Comparison of ENCODE assay signal across 31 cellular contexts in the genomic region with DNA sequence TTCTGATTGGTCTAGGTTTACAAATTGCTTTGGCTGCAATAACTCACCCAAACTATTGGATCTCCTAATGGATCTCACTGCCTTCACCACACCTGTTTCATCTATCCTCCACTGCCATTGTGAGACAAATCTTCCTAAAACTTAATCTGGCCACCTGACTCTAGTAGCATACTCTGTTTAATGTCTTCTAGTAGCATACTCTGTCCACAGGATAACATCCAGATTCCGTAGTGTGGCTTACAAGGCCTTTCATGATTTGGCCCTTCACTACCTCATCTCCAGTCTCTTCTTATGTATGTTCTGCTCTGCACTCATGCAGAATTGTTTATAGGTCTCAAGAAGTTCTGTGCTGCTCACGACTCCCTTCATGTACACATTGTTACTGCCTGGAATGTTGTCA.
"Had no signal": no experiment of that assay in that cellular context is flagged by ENCODE, and none has a peak within 500 bp of the region (broad histone marks: within the 10 kb centered on the region; RNA-seq: fewer than 3 reads in every experiment).

No MANE protein-coding gene starts in this region.

- H3K9me3 Mint-ChIP-seq: naive thymus-derived CD8-positive, alpha-beta T cell; natural killer cell treated with Interleukin-12 subunit alpha and Interleukin-12 subunit beta and Interleukin-15 and Interleukin-18, amount 100 ng/mL, for 72 hours; neural crest cell; stimulated activated naive CD8-positive, alpha-beta T cell treated with anti-CD3 and anti-CD28 coated beads, Interleukin-15, amount 100 ng/mL, for 72 hours had no signal

- H3K27me3 ChIP-seq: neutrophil, pancreas, right lobe of liver, spleen, suprapubic skin, testis, tibial nerve, upper lobe of right lung, uterus had no signal

- H3K9me3 ChIP-seq: neutrophil, pancreas, psoas muscle, right lobe of liver, spleen, suprapubic skin, testis, tibial nerve, upper lobe of right lung, uterus had no signal

- H3K36me3 Mint-ChIP-seq: naive B cell; natural killer cell treated with Interleukin-12 subunit alpha and Interleukin-12 subunit beta and Interleukin-15 and Interleukin-18, amount 100 ng/mL, for 72 hours; stimulated activated memory B cell treated with anti-CD40 and anti-IgM and Interleukin-4, amounts not matched to agents 10 μg/mL and 1 μg/mL and 100 μg/mL, for 72 hours; type B pancreatic cell had no signal

- H3K4me3 Mint-ChIP-seq: naive B cell; naive thymus-derived CD8-positive, alpha-beta T cell; natural killer cell treated with Interleukin-12 subunit alpha and Interleukin-12 subunit beta and Interleukin-15 and Interleukin-18, amount 100 ng/mL, for 72 hours; nephron progenitor cell; neural crest cell; stimulated activated memory B cell treated with anti-CD40 and anti-IgM and Interleukin-4, amounts not matched to agents 10 μg/mL and 1 μg/mL and 100 μg/mL, for 72 hours; stimulated activated naive CD8-positive, alpha-beta T cell treated with anti-CD3 and anti-CD28 coated beads, Interleukin-15, amount 100 ng/mL, for 72 hours; type B pancreatic cell had no signal

- ATAC-seq: naive thymus-derived CD8-positive, alpha-beta T cell; pancreas; psoas muscle; right cardiac atrium; stimulated activated memory B cell treated with anti-CD40 and anti-IgM and Interleukin-4, amounts not matched to agents 10 μg/mL and 1 μg/mL and 100 μg/mL, for 72 hours; stimulated activated naive CD8-positive, alpha-beta T cell treated with anti-CD3 and anti-CD28 coated beads, Interleukin-15, amount 100 ng/mL, for 72 hours; stimulated activated naive CD8-positive, alpha-beta T cell treated with anti-CD3 and anti-CD28 coated beads, Interleukin-15, Interleukin-2, amounts not matched to agents 100 U/mL and 50 U/mL, for 24 hours had no signal

- H3K36me3 ChIP-seq: neutrophil, pancreas, suprapubic skin, tibial nerve, upper lobe of right lung, uterus had no signal

- H3K4me1 Mint-ChIP-seq: nephron progenitor cell; neural crest cell; stimulated activated naive CD8-positive, alpha-beta T cell treated with anti-CD3 and anti-CD28 coated beads, Interleukin-15, amount 100 ng/mL, for 72 hours had no signal

- H3K4me3 ChIP-seq: pancreas, psoas muscle, right lobe of liver, skin epidermis, smooth muscle cell, spleen, suprapubic skin, testis, tibial nerve, upper lobe of right lung, uterus had no signal

- H3K27me3 Mint-ChIP-seq: naive B cell; naive thymus-derived CD8-positive, alpha-beta T cell; natural killer cell treated with Interleukin-12 subunit alpha and Interleukin-12 subunit beta and Interleukin-15 and Interleukin-18, amount 100 ng/mL, for 72 hours; progenitor cell of endocrine pancreas; stimulated activated memory B cell treated with anti-CD40 and anti-IgM and Interleukin-4, amounts not matched to agents 10 μg/mL and 1 μg/mL and 100 μg/mL, for 72 hours; stimulated activated naive CD8-positive, alpha-beta T cell treated with anti-CD3 and anti-CD28 coated beads, Interleukin-15, amount 100 ng/mL, for 72 hours; type B pancreatic cell had no signal

- FAIRE-seq: pancreas had no signal

- H3K27ac ChIP-seq: neutrophil, pancreas, psoas muscle, skin epidermis, spleen, suprapubic skin, testis, tibial nerve, upper lobe of right lung, uterus had no signal

- DNase-seq: naive B cell; naive thymus-derived CD8-positive, alpha-beta T cell; nephron progenitor cell; nucleus accumbens; pancreas; psoas muscle; right cardiac atrium; right lobe of liver; spleen; stimulated activated CD4-positive, alpha-beta T cell treated with anti-CD3 and anti-CD28 coated beads, Interleukin-12 subunit alpha, Interleukin-12 subunit beta, amount 100 ng/mL, for 4 hours; stimulated activated CD4-positive, alpha-beta T cell treated with anti-CD3 and anti-CD28 coated beads, Interleukin-1b, Interleukin-23, amount 100 ng/mL, for 48 hours; stimulated activated CD4-positive, alpha-beta T cell treated with anti-CD3 and anti-CD28 coated beads, Interleukin-4, amount 100 ng/mL, for 1 hour; stimulated activated CD4-positive, alpha-beta T cell treated with anti-CD3 and anti-CD28 coated beads, Interleukin-4, amount 100 ng/mL, for 4 hours; stimulated activated CD8-positive, alpha-beta memory T cell treated with anti-CD3 and anti-CD28 coated beads, Interleukin-4, amount 100 ng/mL, for 48 hours; stimulated activated naive CD4-positive, alpha-beta T cell; stimulated activated naive CD8-positive, alpha-beta T cell treated with anti-CD3 and anti-CD28 coated beads, Interleukin-15, amount 100 ng/mL, for 72 hours; stimulated activated naive CD8-positive, alpha-beta T cell treated with anti-CD3 and anti-CD28 coated beads, Interleukin-15, Interleukin-2, amounts not matched to agents 100 U/mL and 50 U/mL, for 24 hours; substantia nigra; testis; upper lobe of right lung; uterus had no signal

- H3K4me1 ChIP-seq: psoas muscle, suprapubic skin, tibial nerve, upper lobe of right lung, uterus had no signal

- H3K27ac Mint-ChIP-seq: naive thymus-derived CD8-positive, alpha-beta T cell; natural killer cell treated with Interleukin-12 subunit alpha and Interleukin-12 subunit beta and Interleukin-15 and Interleukin-18, amount 100 ng/mL, for 72 hours; nephron progenitor cell; progenitor cell of endocrine pancreas; stimulated activated memory B cell treated with anti-CD40 and anti-IgM and Interleukin-4, amounts not matched to agents 10 μg/mL and 1 μg/mL and 100 μg/mL, for 72 hours; stimulated activated naive CD8-positive, alpha-beta T cell treated with anti-CD3 and anti-CD28 coated beads, Interleukin-15, amount 100 ng/mL, for 72 hours; type B pancreatic cell had no signal

- H3K4me2 ChIP-seq: smooth muscle cell had no signal
